Comparison of ENCODE assay signal across 1 cellular context in genomic region chr1:234848972-234849641, GRCh38.
A peak's percentile ranks its signal among the peaks of the same experiment; 100 is the strongest.
TF ChIP-seq lines count a peak whose summit lies in the region.

No MANE protein-coding gene starts in this region.

TF ChIP-seq in K562, 482 proteins besides CTCF, POLR2A, EP300 and RAD21 (continued from another document and continues in another):
- TF ChIP-seq ZNF407 (IDR thresholded peaks at IDR 0.05; ENCODE audit: low read depth) = no peak
- no peak for TF ChIP-seq SIX5 (IDR thresholded peaks at IDR 0.05; ENCODE audit: borderline replicate concordance in 1 of 2, insufficient read depth in 1 of 2, low read depth in 1 of 2, low read length in 2 of 2)
- no peak for TF ChIP-seq MLLT1 (IDR thresholded peaks at IDR 0.05)
- no peak for TF ChIP-seq ZNF609 (CRISPR knock-in tag; IDR thresholded peaks at IDR 0.05; ENCODE audit: borderline replicate concordance)
- TF ChIP-seq MGA (IDR thresholded peaks at IDR 0.05) = no peak
- TF ChIP-seq EZH2 (IDR thresholded peaks at IDR 0.05; ENCODE audit: borderline replicate concordance, low read depth, low read length) = no peak
- TF ChIP-seq ZNF354B (CRISPR knock-in tag; IDR thresholded peaks at IDR 0.05) = no peak
- TF ChIP-seq THRAP3 (IDR thresholded peaks at IDR 0.05; ENCODE audit: borderline replicate concordance) = no peak
- TF ChIP-seq ZNF239 (CRISPR knock-in tag; IDR thresholded peaks at IDR 0.05) = no peak
- TF ChIP-seq USF1 (CRISPR knock-in tag; IDR thresholded peaks at IDR 0.05) = no peak
- no peak for TF ChIP-seq RBM25 (IDR thresholded peaks at IDR 0.05; ENCODE audit: low read depth, low read length, severe bottlenecking)
- no peak for TF ChIP-seq MTF1 (CRISPR knock-in tag; IDR thresholded peaks at IDR 0.05; ENCODE audit: borderline replicate concordance)
- TF ChIP-seq NFATC3 (IDR thresholded peaks at IDR 0.05) = no peak
- peak; percentile 71 for TF ChIP-seq C11orf30 (IDR thresholded peaks at IDR 0.05; ENCODE audit: low read depth)
- TF ChIP-seq HES1 (IDR thresholded peaks at IDR 0.05; ENCODE audit: low read depth) = no peak
- TF ChIP-seq SP1 (CRISPR knock-in tag; IDR thresholded peaks at IDR 0.05) = 0 out of 2 replicates have a peak, but pooled peaks have one; percentile 33
